ENCODE assay signal across 11 cellular contexts in the genomic region with DNA sequence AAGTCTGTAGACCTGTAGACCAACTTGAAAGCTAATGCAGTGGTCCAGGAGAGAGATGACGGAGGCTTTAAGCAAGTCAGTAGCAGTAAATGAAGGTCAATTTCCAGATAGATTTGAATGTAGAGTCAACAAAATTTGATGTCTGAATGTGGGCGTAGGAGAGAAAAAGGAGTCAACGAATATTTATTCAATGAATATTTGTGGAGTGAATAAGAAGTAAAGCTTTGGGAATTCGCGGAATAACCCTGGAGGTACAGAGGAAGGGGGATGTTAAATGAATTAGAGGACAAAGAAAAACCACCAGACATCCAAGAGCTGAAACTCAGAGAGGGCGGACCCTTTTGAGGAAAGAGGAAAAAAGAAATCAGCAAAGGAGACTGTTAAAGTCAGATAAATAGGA. TPM values are rescaled to one million over a fixed set of nuclear protein-coding genes. Genes with fewer than 3 reads are reported as not detected.
A peak's percentile ranks its signal among the peaks of the same experiment; 100 is the strongest.
DNase-seq lines count a peak whose midpoint lies in the region; ATAC-seq and TF ChIP-seq lines count a peak whose summit lies in the region.
"Had no signal": no experiment of that assay in that cellular context is flagged by ENCODE, and none has a peak within 500 bp of the region (broad histone marks: within the 10 kb centered on the region; RNA-seq: fewer than 3 reads in every experiment).

No MANE protein-coding gene starts in this region.

- H3K27ac Mint-ChIP-seq in Calu3 (ENCODE audit: unreplicated experiment), result peak overlapping the region; percentile 87
- H3K27ac Mint-ChIP-seq: CD4-positive, CD25-positive, alpha-beta regulatory T cell had no signal

- no peak overlapping the region for H3K18ac ChIP-seq in trophoblast cell (ENCODE audit: low read length)

- H3K4me3 Mint-ChIP-seq in Calu3 (ENCODE audit: low read depth, unreplicated experiment), result peak overlapping the region; percentile 36
- H3K4me3 Mint-ChIP-seq: CD4-positive, CD25-positive, alpha-beta regulatory T cell had no signal

- H3K79me2 ChIP-seq in trophoblast cell (ENCODE audit: control insufficient read depth, insufficient read depth, low read length, poor library complexity), result peaks cover 7% of the 10 kb centered on the region

- H3K4me1 ChIP-seq in RWPE2 (ENCODE audit: insufficient read depth, poor library complexity, severe bottlenecking) (peaks cover 55% of the 10 kb centered on the region), trophoblast cell (ENCODE audit: control insufficient read depth in 1 of 2, insufficient read depth in 2 of 2, low read length in 2 of 2) (peaks cover 3 to 10% of the 10 kb centered on the region in 2 experiments)

- peaks cover 2% of the 10 kb centered on the region for H3K9me3 Mint-ChIP-seq in Calu3 (ENCODE audit: low read depth, unreplicated experiment)

- H3K9me3 ChIP-seq in RWPE2 (ENCODE audit: severe bottlenecking) (no peaks in the 10 kb centered on the region), trophoblast cell (ENCODE audit: insufficient read depth, low read depth, low read length) (no peaks in the 10 kb centered on the region)

- no peak overlapping the region for H2BK12ac ChIP-seq in trophoblast cell (ENCODE audit: low read length)

- in situ Hi-C loops in ACHN (cut with HindIII; ENCODE audit: low pct_ligation_motif_present, low pct_unique_long_range_greater_than_20kb, low sequenced_read_pairs), result loop anchor here (25.0 kb wide), 1 partner anchor 103 kb away; no protein-coding TSS in a partner anchor

- H3K9ac ChIP-seq in trophoblast cell (ENCODE audit: low read length), result no peak overlapping the region

- no CpG with 5 or more reads among the region's 6 CpGs for WGBS in trophoblast cell (ENCODE audit: extremely low coverage, insufficient coverage, insufficient read length)

- CTCF ChIA-PET in Calu3 (lab: Charles Lee), result interaction anchor here (1.0 to 2.6 kb wide), 3 partner anchors 9 to 412 kb away, joined by 3 to 8 read pairs (median 4); no protein-coding TSS in a partner anchor

- H3K4me3 ChIP-seq in RWPE2 (ENCODE audit: severe bottlenecking) (no peak overlapping the region), trophoblast cell (ENCODE audit: low read depth, low read length) (no peak overlapping the region)

- ATAC-seq in RWPE2 (ENCODE audit: low read depth), result peak; percentile 13
- no peak for ATAC-seq in HG02981 (IDR thresholded peaks at IDR 0.05; ENCODE audit: unreplicated experiment)

- peaks cover 14% of the 10 kb centered on the region for H3K79me1 ChIP-seq in trophoblast cell (ENCODE audit: low read length)

- TF ChIP-seq CTCF in Calu3 (IDR thresholded peaks at IDR 0.05; ENCODE audit: unreplicated experiment) (no peak), RWPE2 (IDR thresholded peaks at IDR 0.05; ENCODE audit: poor library complexity, severe bottlenecking) (no peak)

- no peaks in the 10 kb centered on the region for H3K27me3 ChIP-seq in RWPE2 (ENCODE audit: insufficient read depth, poor library complexity, severe bottlenecking)
- H3K27me3 ChIP-seq in trophoblast cell (ENCODE audit: insufficient read depth, low read length), result no peaks in the 10 kb centered on the region

- H2BK5ac ChIP-seq in trophoblast cell (ENCODE audit: low read depth, low read length, poor library complexity), result no peak overlapping the region

- BruUV-seq in Calu3 (replicated peaks; lab: Mats Ljungman, UMichigan), result no TSS peak

- H3K14ac ChIP-seq in trophoblast cell (ENCODE audit: low read length), result no peak overlapping the region

- no peaks in the 10 kb centered on the region for H3K27me3 Mint-ChIP-seq in Calu3 (ENCODE audit: unreplicated experiment)

- no peak overlapping the region for H2AFZ ChIP-seq in trophoblast cell (ENCODE audit: insufficient read depth, low read length, poor library complexity)

- no peak overlapping the region for H3K4ac ChIP-seq in trophoblast cell (ENCODE audit: low read depth, low read length)

- no peak overlapping the region for H2BK120ac ChIP-seq in trophoblast cell (ENCODE audit: insufficient read depth, low read length, poor library complexity)

- no peak overlapping the region for H3K4me2 ChIP-seq in trophoblast cell (ENCODE audit: low read length)

- no peak overlapping the region for H4K8ac ChIP-seq in trophoblast cell (ENCODE audit: low read depth, low read length)

- H3K4me1 Mint-ChIP-seq in Calu3 (ENCODE audit: low read depth, unreplicated experiment), result peaks cover 34% of the 10 kb centered on the region

- peaks cover 33% of the 10 kb centered on the region for H3K36me3 Mint-ChIP-seq in Calu3 (ENCODE audit: insufficient read depth, unreplicated experiment)
- H3K36me3 Mint-ChIP-seq: CD4-positive, CD25-positive, alpha-beta regulatory T cell had no signal

- no peak overlapping the region for H4K12ac ChIP-seq in trophoblast cell (ENCODE audit: low read depth, low read length)

- H3K23ac ChIP-seq in trophoblast cell (ENCODE audit: low read length), result no peak overlapping the region

- 0 out of 2 replicates have a peak, but pooled peaks cover 3% of the 10 kb centered on the region for H3K36me3 ChIP-seq in RWPE2 (ENCODE audit: low read depth)
- no peaks in the 10 kb centered on the region for H3K36me3 ChIP-seq in trophoblast cell (ENCODE audit: control insufficient read depth in 1 of 2, insufficient read depth in 2 of 2, low read length in 2 of 2)

- intact Hi-C loops in Calu3 (cut with micrococcal nuclease; ENCODE audit: unreplicated experiment), result loop anchor here (10.0 kb wide), 2 partner anchors 721 to 981 kb away; no protein-coding TSS in a partner anchor

- H2AK5ac ChIP-seq in trophoblast cell (ENCODE audit: low read length), result no peak overlapping the region

- no peak overlapping the region for H4K91ac ChIP-seq in trophoblast cell (ENCODE audit: low read depth, low read length)

- peak overlapping the region; percentile 97 for H3K27ac ChIP-seq in RWPE2 (ENCODE audit: poor library complexity, severe bottlenecking)
- H3K27ac ChIP-seq in trophoblast cell (ENCODE audit: low read depth, low read length), result no peak overlapping the region

- no peak for DNase-seq in Calu3
- DNase-seq in RWPE2 (ENCODE audit: low spot score), result no peak
- peak; percentile 42 for DNase-seq in fibroblast of gingiva (ENCODE audit: low read depth)
- peak; percentile 50 to 74 for DNase-seq in trophoblast cell
- no peak for DNase-seq in ACHN
- no peak for DNase-seq in ecto neural progenitor cell (ENCODE audit: low spot score)
- no peak for DNase-seq in mesenteric fat pad (ENCODE audit: low spot score)
- DNase-seq: activated effector memory CD4-positive, alpha-beta T cell treated with Interleukin-2 at 50 U/mL for 16 hours; CD4-positive, CD25-positive, alpha-beta regulatory T cell; cerebellar nuclear complex had no signal

RNA-seq across cellular contexts. Expression of a gene that starts 4.4 kb away (rescaled TPM):
- 84.0 and 123 TPM in 2 replicates for total RNA-seq in Calu3 (2022)
- polyA plus RNA-seq in trophoblast cell (2013), result 110 and 115 TPM in 2 replicates
- total RNA-seq in mesenteric fat pad, result 219 TPM
- polyA plus RNA-seq: CD4-positive, CD25-positive, alpha-beta regulatory T cell had no signal

Comparison
In these comparisons a context has a peak if more than half of its experiments do, and no peak if none do; other contexts are left out.
1. DNase-seq: peak in fibroblast of gingiva (single experiment) and trophoblast cell (2 of 2); none in Calu3 (single experiment), RWPE2 (single experiment), ACHN (single experiment), ecto neural progenitor cell (single experiment) and mesenteric fat pad (single experiment).